ENCODE assay signal across 1 cellular context in the genomic region with DNA sequence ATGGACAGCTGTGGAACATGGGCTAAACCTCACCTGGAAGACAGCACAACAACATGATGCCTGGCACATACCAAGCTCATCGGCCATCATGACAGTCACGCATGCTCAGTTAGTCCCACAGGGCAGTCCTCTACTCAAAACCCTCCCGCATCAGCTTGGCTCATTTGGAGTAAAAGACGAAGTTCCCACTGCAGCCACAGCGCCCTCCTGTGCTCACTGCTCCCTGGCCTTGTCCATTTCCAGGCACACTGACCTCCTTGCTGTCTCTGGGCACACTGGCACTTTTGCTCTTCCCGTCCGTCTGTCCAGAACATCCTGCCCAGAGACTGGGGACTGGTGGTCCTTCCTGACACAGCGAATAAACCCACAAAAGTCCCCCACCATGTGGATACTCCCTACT.
TF ChIP-seq lines count a peak whose summit lies in the region.

No MANE protein-coding gene starts in this region.

TF ChIP-seq in GM23338, 12 proteins besides CTCF, POLR2A, EP300 and RAD21:
- TF ChIP-seq, protein P1, sequence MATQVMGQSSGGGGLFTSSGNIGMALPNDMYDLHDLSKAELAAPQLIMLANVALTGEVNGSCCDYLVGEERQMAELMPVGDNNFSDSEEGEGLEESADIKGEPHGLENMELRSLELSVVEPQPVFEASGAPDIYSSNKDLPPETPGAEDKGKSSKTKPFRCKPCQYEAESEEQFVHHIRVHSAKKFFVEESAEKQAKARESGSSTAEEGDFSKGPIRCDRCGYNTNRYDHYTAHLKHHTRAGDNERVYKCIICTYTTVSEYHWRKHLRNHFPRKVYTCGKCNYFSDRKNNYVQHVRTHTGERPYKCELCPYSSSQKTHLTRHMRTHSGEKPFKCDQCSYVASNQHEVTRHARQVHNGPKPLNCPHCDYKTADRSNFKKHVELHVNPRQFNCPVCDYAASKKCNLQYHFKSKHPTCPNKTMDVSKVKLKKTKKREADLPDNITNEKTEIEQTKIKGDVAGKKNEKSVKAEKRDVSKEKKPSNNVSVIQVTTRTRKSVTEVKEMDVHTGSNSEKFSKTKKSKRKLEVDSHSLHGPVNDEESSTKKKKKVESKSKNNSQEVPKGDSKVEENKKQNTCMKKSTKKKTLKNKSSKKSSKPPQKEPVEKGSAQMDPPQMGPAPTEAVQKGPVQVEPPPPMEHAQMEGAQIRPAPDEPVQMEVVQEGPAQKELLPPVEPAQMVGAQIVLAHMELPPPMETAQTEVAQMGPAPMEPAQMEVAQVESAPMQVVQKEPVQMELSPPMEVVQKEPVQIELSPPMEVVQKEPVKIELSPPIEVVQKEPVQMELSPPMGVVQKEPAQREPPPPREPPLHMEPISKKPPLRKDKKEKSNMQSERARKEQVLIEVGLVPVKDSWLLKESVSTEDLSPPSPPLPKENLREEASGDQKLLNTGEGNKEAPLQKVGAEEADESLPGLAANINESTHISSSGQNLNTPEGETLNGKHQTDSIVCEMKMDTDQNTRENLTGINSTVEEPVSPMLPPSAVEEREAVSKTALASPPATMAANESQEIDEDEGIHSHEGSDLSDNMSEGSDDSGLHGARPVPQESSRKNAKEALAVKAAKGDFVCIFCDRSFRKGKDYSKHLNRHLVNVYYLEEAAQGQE (IDR thresholded peaks at IDR 0.05; ENCODE audit: unreplicated experiment) = no peak
- TF ChIP-seq POLR2AphosphoS5 (IDR thresholded peaks at IDR 0.05; ENCODE audit: low read depth) (no peak), JUNB (IDR thresholded peaks at IDR 0.05; ENCODE audit: unreplicated experiment) (no peak), CREB1 (CRISPR knock-in tag; IDR thresholded peaks at IDR 0.05; ENCODE audit: low read depth) (no peak), EZH2 (IDR thresholded peaks at IDR 0.05; ENCODE audit: low read depth, unreplicated experiment) (no peak), ZNF114 (CRISPR knock-in tag; IDR thresholded peaks at IDR 0.05) (no peak), EZH2phosphoT487 (IDR thresholded peaks at IDR 0.05; ENCODE audit: unreplicated experiment) (no peak), ZNF331 (CRISPR knock-in tag; IDR thresholded peaks at IDR 0.05; ENCODE audit: low read depth) (no peak)
- TF ChIP-seq, protein P2, sequence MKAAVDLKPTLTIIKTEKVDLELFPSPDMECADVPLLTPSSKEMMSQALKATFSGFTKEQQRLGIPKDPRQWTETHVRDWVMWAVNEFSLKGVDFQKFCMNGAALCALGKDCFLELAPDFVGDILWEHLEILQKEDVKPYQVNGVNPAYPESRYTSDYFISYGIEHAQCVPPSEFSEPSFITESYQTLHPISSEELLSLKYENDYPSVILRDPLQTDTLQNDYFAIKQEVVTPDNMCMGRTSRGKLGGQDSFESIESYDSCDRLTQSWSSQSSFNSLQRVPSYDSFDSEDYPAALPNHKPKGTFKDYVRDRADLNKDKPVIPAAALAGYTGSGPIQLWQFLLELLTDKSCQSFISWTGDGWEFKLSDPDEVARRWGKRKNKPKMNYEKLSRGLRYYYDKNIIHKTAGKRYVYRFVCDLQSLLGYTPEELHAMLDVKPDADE (IDR thresholded peaks at IDR 0.05) = no peak
- TF ChIP-seq, protein P3, sequence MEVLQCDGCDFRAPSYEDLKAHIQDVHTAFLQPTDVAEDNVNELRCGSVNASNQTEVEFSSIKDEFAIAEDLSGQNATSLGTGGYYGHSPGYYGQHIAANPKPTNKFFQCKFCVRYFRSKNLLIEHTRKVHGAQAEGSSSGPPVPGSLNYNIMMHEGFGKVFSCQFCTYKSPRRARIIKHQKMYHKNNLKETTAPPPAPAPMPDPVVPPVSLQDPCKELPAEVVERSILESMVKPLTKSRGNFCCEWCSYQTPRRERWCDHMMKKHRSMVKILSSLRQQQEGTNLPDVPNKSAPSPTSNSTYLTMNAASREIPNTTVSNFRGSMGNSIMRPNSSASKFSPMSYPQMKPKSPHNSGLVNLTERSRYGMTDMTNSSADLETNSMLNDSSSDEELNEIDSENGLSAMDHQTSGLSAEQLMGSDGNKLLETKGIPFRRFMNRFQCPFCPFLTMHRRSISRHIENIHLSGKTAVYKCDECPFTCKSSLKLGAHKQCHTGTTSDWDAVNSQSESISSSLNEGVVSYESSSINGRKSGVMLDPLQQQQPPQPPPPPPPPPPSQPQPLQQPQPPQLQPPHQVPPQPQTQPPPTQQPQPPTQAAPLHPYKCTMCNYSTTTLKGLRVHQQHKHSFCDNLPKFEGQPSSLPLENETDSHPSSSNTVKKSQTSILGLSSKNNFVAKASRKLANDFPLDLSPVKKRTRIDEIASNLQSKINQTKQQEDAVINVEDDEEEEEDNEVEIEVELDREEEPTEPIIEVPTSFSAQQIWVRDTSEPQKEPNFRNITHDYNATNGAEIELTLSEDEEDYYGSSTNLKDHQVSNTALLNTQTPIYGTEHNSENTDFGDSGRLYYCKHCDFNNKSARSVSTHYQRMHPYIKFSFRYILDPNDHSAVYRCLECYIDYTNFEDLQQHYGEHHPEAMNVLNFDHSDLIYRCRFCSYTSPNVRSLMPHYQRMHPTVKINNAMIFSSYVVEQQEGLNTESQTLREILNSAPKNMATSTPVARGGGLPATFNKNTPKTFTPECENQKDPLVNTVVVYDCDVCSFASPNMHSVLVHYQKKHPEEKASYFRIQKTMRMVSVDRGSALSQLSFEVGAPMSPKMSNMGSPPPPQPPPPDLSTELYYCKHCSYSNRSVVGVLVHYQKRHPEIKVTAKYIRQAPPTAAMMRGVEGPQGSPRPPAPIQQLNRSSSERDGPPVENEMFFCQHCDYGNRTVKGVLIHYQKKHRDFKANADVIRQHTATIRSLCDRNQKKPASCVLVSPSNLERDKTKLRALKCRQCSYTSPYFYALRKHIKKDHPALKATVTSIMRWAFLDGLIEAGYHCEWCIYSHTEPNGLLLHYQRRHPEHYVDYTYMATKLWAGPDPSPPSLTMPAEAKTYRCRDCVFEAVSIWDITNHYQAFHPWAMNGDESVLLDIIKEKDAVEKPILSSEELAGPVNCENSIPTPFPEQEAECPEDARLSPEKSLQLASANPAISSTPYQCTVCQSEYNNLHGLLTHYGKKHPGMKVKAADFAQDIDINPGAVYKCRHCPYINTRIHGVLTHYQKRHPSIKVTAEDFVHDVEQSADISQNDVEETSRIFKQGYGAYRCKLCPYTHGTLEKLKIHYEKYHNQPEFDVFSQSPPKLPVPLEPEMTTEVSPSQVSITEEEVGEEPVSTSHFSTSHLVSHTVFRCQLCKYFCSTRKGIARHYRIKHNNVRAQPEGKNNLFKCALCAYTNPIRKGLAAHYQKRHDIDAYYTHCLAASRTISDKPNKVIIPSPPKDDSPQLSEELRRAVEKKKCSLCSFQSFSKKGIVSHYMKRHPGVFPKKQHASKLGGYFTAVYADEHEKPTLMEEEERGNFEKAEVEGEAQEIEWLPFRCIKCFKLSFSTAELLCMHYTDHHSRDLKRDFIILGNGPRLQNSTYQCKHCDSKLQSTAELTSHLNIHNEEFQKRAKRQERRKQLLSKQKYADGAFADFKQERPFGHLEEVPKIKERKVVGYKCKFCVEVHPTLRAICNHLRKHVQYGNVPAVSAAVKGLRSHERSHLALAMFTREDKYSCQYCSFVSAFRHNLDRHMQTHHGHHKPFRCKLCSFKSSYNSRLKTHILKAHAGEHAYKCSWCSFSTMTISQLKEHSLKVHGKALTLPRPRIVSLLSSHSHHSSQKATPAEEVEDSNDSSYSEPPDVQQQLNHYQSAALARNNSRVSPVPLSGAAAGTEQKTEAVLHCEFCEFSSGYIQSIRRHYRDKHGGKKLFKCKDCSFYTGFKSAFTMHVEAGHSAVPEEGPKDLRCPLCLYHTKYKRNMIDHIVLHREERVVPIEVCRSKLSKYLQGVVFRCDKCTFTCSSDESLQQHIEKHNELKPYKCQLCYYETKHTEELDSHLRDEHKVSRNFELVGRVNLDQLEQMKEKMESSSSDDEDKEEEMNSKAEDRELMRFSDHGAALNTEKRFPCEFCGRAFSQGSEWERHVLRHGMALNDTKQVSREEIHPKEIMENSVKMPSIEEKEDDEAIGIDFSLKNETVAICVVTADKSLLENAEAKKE (CRISPR knock-in tag; IDR thresholded peaks at IDR 0.05) = no peak
